Comparison of ENCODE assay signal across 24 cellular contexts in genomic region chr1:62071695-62072094, GRCh38.
A peak's percentile ranks its signal among the peaks of the same experiment; 100 is the strongest.
DNase-seq lines count a peak whose midpoint lies in the region; ATAC-seq and TF ChIP-seq lines count a peak whose summit lies in the region.
"Had no signal": no experiment of that assay in that cellular context is flagged by ENCODE, and none has a peak within 500 bp of the region (broad histone marks: within the 10 kb centered on the region; RNA-seq: fewer than 3 reads in every experiment).

No MANE protein-coding gene starts in this region.

- no peak overlapping the region for H3K4me3 ChIP-seq in GM23338
- no peak overlapping the region for H3K4me3 ChIP-seq in endodermal cell (ENCODE audit: low read length)
- no peak overlapping the region for H3K4me3 ChIP-seq in osteoblast (ENCODE audit: insufficient read depth, low read length)
- no peak overlapping the region for H3K4me3 ChIP-seq in suprapubic skin
- H3K4me3 ChIP-seq: A549; BLaER1 treated with 17β-estradiol and CSF1 and Interleukin-3, amounts not matched to agents 10 nM and 100 nM; GM12878 had no signal

- TF ChIP-seq POLR2A in suprapubic skin (IDR thresholded peaks at IDR 0.05), result no peak

- no peak for TF ChIP-seq EP300 in suprapubic skin (IDR thresholded peaks at IDR 0.05)

- no peak overlapping the region for H3K9ac ChIP-seq in endodermal cell (ENCODE audit: extremely low read depth, low read length, poor library complexity, severe bottlenecking)
- H3K9ac ChIP-seq: BLaER1 treated with 17β-estradiol and CSF1 and Interleukin-3, amounts not matched to agents 10 nM and 100 nM had no signal

- TF ChIP-seq CTCF in GM23338 (conservative IDR thresholded peaks at IDR 0.05; ENCODE audit: low read depth in 2 of 2) (no peak), endodermal cell (conservative IDR thresholded peaks at IDR 0.05) (no peak), nephron progenitor cell (IDR thresholded peaks at IDR 0.05) (no peak), osteoblast (IDR thresholded peaks at IDR 0.05; ENCODE audit: extremely low read depth, low read depth, low read length) (no peak), suprapubic skin (IDR thresholded peaks at IDR 0.05) (no peak)

- H3K36me3 ChIP-seq in GM23338 (ENCODE audit: insufficient read depth), result no peaks in the 10 kb centered on the region
- H3K36me3 ChIP-seq in endodermal cell (ENCODE audit: control insufficient read depth, insufficient read depth, low read length), result peaks cover under 1% of the 10 kb centered on the region
- no peaks in the 10 kb centered on the region for H3K36me3 ChIP-seq in osteoblast (ENCODE audit: insufficient read depth, low read length)
- no peaks in the 10 kb centered on the region for H3K36me3 ChIP-seq in suprapubic skin
- H3K36me3 ChIP-seq: BE2C; BLaER1 treated with 17β-estradiol and CSF1 and Interleukin-3, amounts not matched to agents 10 nM and 100 nM had no signal

- H3K4me1 ChIP-seq in GM23338 (ENCODE audit: insufficient read depth), result no peaks in the 10 kb centered on the region
- no peaks in the 10 kb centered on the region for H3K4me1 ChIP-seq in endodermal cell (ENCODE audit: control insufficient read depth, insufficient read depth, low read length)
- H3K4me1 ChIP-seq in osteoblast (ENCODE audit: insufficient read depth, low read length), result no peaks in the 10 kb centered on the region
- H3K4me1 ChIP-seq in suprapubic skin, result peaks cover 23% of the 10 kb centered on the region
- H3K4me1 ChIP-seq: BE2C; BLaER1 treated with 17β-estradiol and CSF1 and Interleukin-3, amounts not matched to agents 10 nM and 100 nM had no signal

- H3K4me2 ChIP-seq in GM23338 (no peak overlapping the region), osteoblast (ENCODE audit: insufficient read depth, low read length) (no peak overlapping the region)
- H3K4me2 ChIP-seq: A549; BLaER1 treated with 17β-estradiol and CSF1 and Interleukin-3, amounts not matched to agents 10 nM and 100 nM had no signal

- H3K27ac Mint-ChIP-seq in GM23338 (no peak overlapping the region), endodermal cell (peak overlapping the region; percentile 66), nephron progenitor cell (peak overlapping the region; percentile 88)
- H3K27ac Mint-ChIP-seq: CD14-positive monocyte; CD4-positive, alpha-beta T cell; CD8-positive, alpha-beta memory T cell had no signal

- H3K4me3 Mint-ChIP-seq in GM23338 (no peak overlapping the region), endodermal cell (no peak overlapping the region), nephron progenitor cell (no peak overlapping the region)
- H3K4me3 Mint-ChIP-seq: CD14-positive monocyte; CD4-positive, alpha-beta T cell; CD8-positive, alpha-beta memory T cell had no signal

- WGBS in endodermal cell (ENCODE audit: insufficient coverage in 1 of 2, insufficient read length in 1 of 2), 2 experiments, result 82 to 93% methylated on average over 5 to 7 of the region's 7 CpGs
- WGBS in suprapubic skin, result 90% methylated on average over 7 of the region's 7 CpGs

- H3K4me1 Mint-ChIP-seq in GM23338 (peaks cover 3% of the 10 kb centered on the region; the same call in 1 of the 3 replicates), endodermal cell (peaks cover 7% of the 10 kb centered on the region), nephron progenitor cell (peaks cover 16% of the 10 kb centered on the region)
- H3K4me1 Mint-ChIP-seq: CD14-positive monocyte; CD8-positive, alpha-beta memory T cell had no signal

- H3K27me3 Mint-ChIP-seq in GM23338 (ENCODE audit: insufficient read depth, low read depth, poor library complexity) (no peaks in the 10 kb centered on the region), endodermal cell (ENCODE audit: insufficient read depth) (no peaks in the 10 kb centered on the region), nephron progenitor cell (ENCODE audit: low read depth, poor library complexity) (peaks cover 7% of the 10 kb centered on the region)
- H3K27me3 Mint-ChIP-seq: CD4-positive, alpha-beta T cell; CD8-positive, alpha-beta memory T cell had no signal

- H3K79me2 ChIP-seq in GM23338 (replicated peaks; ENCODE audit: insufficient read depth) (no peaks in the 10 kb centered on the region), osteoblast (ENCODE audit: insufficient read depth, low read length) (no peaks in the 10 kb centered on the region)

- peaks cover 11% of the 10 kb centered on the region for H3K36me3 Mint-ChIP-seq in GM23338 (ENCODE audit: low read depth)
- peaks cover 22% of the 10 kb centered on the region for H3K36me3 Mint-ChIP-seq in endodermal cell (ENCODE audit: low read depth)
- H3K36me3 Mint-ChIP-seq in nephron progenitor cell (ENCODE audit: low read depth), result peaks cover 2% of the 10 kb centered on the region
- H3K36me3 Mint-ChIP-seq: CD14-positive monocyte had no signal

- H3K9me3 Mint-ChIP-seq in GM23338 (peaks cover 5% of the 10 kb centered on the region), endodermal cell (peaks cover 14% of the 10 kb centered on the region), nephron progenitor cell (peaks cover 9% of the 10 kb centered on the region)

- H3K27me3 ChIP-seq in GM23338 (ENCODE audit: insufficient read depth) (no peaks in the 10 kb centered on the region), endodermal cell (ENCODE audit: control insufficient read depth, insufficient read depth, low read length, poor library complexity, severe bottlenecking) (no peaks in the 10 kb centered on the region), osteoblast (ENCODE audit: insufficient read depth, low read length) (no peaks in the 10 kb centered on the region), suprapubic skin (no peaks in the 10 kb centered on the region)
- H3K27me3 ChIP-seq: BE2C; BLaER1 treated with 17β-estradiol and CSF1 and Interleukin-3, amounts not matched to agents 10 nM and 100 nM had no signal

- H4K20me1 ChIP-seq in GM23338 (replicated peaks; ENCODE audit: insufficient read depth) (no peaks in the 10 kb centered on the region), osteoblast (ENCODE audit: insufficient read depth, low read length) (no peaks in the 10 kb centered on the region)
- H4K20me1 ChIP-seq: BLaER1 treated with 17β-estradiol and CSF1 and Interleukin-3, amounts not matched to agents 10 nM and 100 nM had no signal

- H3K9me2 ChIP-seq in GM23338 (ENCODE audit: insufficient read depth), result no peaks in the 10 kb centered on the region

- H3F3A ChIP-seq in GM23338 (replicated peaks; ENCODE audit: low read depth), result 0 out of 2 replicates have a peak, but pooled peaks cover 2% of the 10 kb centered on the region

- H3K9me3 ChIP-seq in endodermal cell (ENCODE audit: control insufficient read depth, low read length) (peaks cover 12% of the 10 kb centered on the region), osteoblast (ENCODE audit: low read depth, low read length) (no peaks in the 10 kb centered on the region), suprapubic skin (no peaks in the 10 kb centered on the region)
- H3K9me3 ChIP-seq: A549, BE2C had no signal

- H3K27ac ChIP-seq in GM23338 (ENCODE audit: low read depth) (0 out of 2 replicates have a peak overlapping the region, but pooled peaks have one; percentile 2), endodermal cell (ENCODE audit: low read depth, low read length) (no peak overlapping the region), osteoblast (ENCODE audit: low read depth, low read length) (no peak overlapping the region), suprapubic skin (no peak overlapping the region)
- H3K27ac ChIP-seq: A549; BLaER1 treated with 17β-estradiol and CSF1 and Interleukin-3, amounts not matched to agents 10 nM and 100 nM had no signal

- peak; percentile 44 for ATAC-seq in GM23338
- no peak for ATAC-seq in GM19351 (IDR thresholded peaks at IDR 0.05; ENCODE audit: unreplicated experiment)
- ATAC-seq: A549, GM12878 had no signal

- H2AFZ ChIP-seq in GM23338 (no peak overlapping the region), osteoblast (ENCODE audit: low read length) (no peak overlapping the region)

- DNase-seq in GM23338 (ENCODE audit: low spot score), result peak; percentile 35
- DNase-seq in NCI-H69 (lab: John Stamatoyannopoulos, UW), result peak; percentile 8
- DNase-seq in endodermal cell, result no peak
- DNase-seq in nephron progenitor cell, result no peak
- DNase-seq in stimulated activated CD4-positive, alpha-beta T cell treated with anti-CD3 and anti-CD28 coated beads, Interleukin-2, amount 100 ng/mL, for 48 hours, result no peak
- no peak for DNase-seq in osteoblast (ENCODE audit: insufficient read length, low spot score, missing footprints)
- no peak for DNase-seq in suprapubic skin (ENCODE audit: low spot score in 2 of 2)
- DNase-seq: 8988T; ACHN; AML-193; BE2C; CD4-positive, alpha-beta T cell; CD8-positive, alpha-beta memory T cell; DMS 273 treated with DMSO at 0.1 percent for 48 hours; DMS79; EL; GDM1; GOT3; HCEC 1CT had no signal

TF ChIP-seq in GM23338, 12 proteins besides CTCF, POLR2A, EP300 and RAD21 (continues in another document):
- TF ChIP-seq NANOG (IDR thresholded peaks at IDR 0.05; ENCODE audit: borderline replicate concordance) (no peak), STAT1 (IDR thresholded peaks at IDR 0.05; ENCODE audit: unreplicated experiment) (no peak), CREB1 (CRISPR knock-in tag; IDR thresholded peaks at IDR 0.05; ENCODE audit: low read depth) (no peak), EZH2 (IDR thresholded peaks at IDR 0.05; ENCODE audit: low read depth, unreplicated experiment) (no peak)

Comparison
In these comparisons a context has a peak if more than half of its experiments do, and no peak if none do; other contexts are left out.
1. DNase-seq: peak in GM23338 (single experiment) and NCI-H69 (single experiment); none in endodermal cell (single experiment), nephron progenitor cell (single experiment), stimulated activated CD4-positive, alpha-beta T cell treated with anti-CD3 and anti-CD28 coated beads, Interleukin-2, amount 100 ng/mL, for 48 hours (0 of 2), osteoblast (single experiment) and suprapubic skin (0 of 2).